ENCODE assay signal across 20 cellular contexts in the genomic region with DNA sequence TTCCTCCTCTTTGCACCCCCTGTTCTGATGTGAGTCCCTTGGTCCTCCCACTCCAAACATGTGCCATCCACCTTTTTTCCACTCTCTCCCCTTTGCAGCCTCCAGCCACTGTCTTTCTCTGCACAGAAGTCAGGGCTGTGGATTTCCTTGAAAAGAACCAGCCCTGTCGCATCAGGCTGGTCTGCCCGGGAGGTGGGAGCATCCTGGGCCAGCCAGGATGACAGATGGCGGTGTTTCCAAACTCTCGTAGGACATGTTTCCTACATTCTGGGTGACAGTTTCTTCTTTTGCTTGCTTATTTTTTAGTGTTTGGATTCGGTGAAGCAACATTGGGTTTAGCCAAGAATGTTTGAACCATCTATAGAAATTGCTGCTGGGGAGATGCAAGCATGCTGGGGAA.
"Had no signal": no experiment of that assay in that cellular context is flagged by ENCODE, and none has a peak within 500 bp of the region (broad histone marks: within the 10 kb centered on the region; RNA-seq: fewer than 3 reads in every experiment).

No MANE protein-coding gene starts in this region.

- H3K9me3 Mint-ChIP-seq: activated naive CD4-positive, alpha-beta T cell treated with anti-CD3 and anti-CD28 coated beads for 36 hours; activated T-helper 2 cell treated with anti-CD3 and anti-CD28 coated beads, Interferon-gamma antibody, Interleukin-2, Interleukin-4, amounts not matched to agents 10 μg/mL and 5 μg/mL and 100 μg/mL, durations not matched to agents 14 hours and 24 hours and 36 hours; nephron; T-cell had no signal

- H3K4me3 Mint-ChIP-seq: activated CD8-positive, alpha-beta memory T cell treated with anti-CD3 and anti-CD28 coated beads, Interleukin-2, amount 10 ng/mL, durations not matched to agents 7 days and 5 days; activated naive CD4-positive, alpha-beta T cell treated with anti-CD3 and anti-CD28 coated beads for 36 hours; nephron; T-cell had no signal

- H3K27me3 Mint-ChIP-seq: activated CD8-positive, alpha-beta memory T cell treated with anti-CD3 and anti-CD28 coated beads, Interleukin-2, amount 10 ng/mL, durations not matched to agents 7 days and 5 days; T-cell had no signal

- H3K4me3 ChIP-seq: body of pancreas, coronary artery, lung, psoas muscle, SK-N-MC, skin epidermis, stomach, testis, upper lobe of left lung had no signal

- H3K4me1 ChIP-seq: body of pancreas, stomach, testis, upper lobe of left lung had no signal

- ATAC-seq: activated CD8-positive, alpha-beta memory T cell treated with anti-CD3 and anti-CD28 coated beads, Interleukin-2, amount 10 ng/mL, durations not matched to agents 7 days and 5 days; body of pancreas; psoas muscle; right cardiac atrium; T-cell had no signal

- H3K4me1 Mint-ChIP-seq: nephron had no signal

- H3K27ac Mint-ChIP-seq: activated CD8-positive, alpha-beta memory T cell treated with anti-CD3 and anti-CD28 coated beads, Interleukin-2, amount 10 ng/mL, durations not matched to agents 7 days and 5 days; activated naive CD4-positive, alpha-beta T cell treated with anti-CD3 and anti-CD28 coated beads for 36 hours; activated T-helper 2 cell treated with anti-CD3 and anti-CD28 coated beads, Interferon-gamma antibody, Interleukin-2, Interleukin-4, amounts not matched to agents 10 μg/mL and 5 μg/mL and 100 μg/mL, durations not matched to agents 14 hours and 24 hours and 36 hours; nephron; T-cell had no signal

- H3K36me3 ChIP-seq: upper lobe of left lung had no signal

- DNase-seq: activated CD4-positive, CD25-positive, alpha-beta regulatory T cell treated with anti-CD3 and anti-CD28 coated beads, Interleukin-2, amount 50 U/mL, for 72 hours; activated CD8-positive, alpha-beta memory T cell treated with anti-CD3 and anti-CD28 coated beads, Interleukin-2, amount 10 ng/mL, durations not matched to agents 7 days and 5 days; activated naive CD4-positive, alpha-beta T cell treated with anti-CD3 and anti-CD28 coated beads for 36 hours; activated T-cell treated with anti-CD3 and anti-CD28 coated beads, Interleukin-2, amount 50 U/mL, for 1 hour; body of pancreas; erythroblast; foreskin melanocyte; psoas muscle; right cardiac atrium; stomach; T-cell; testis; upper lobe of left lung had no signal

- H3K9me3 ChIP-seq: body of pancreas, psoas muscle, stomach, testis, upper lobe of left lung had no signal

- H3K27ac ChIP-seq: body of pancreas, coronary artery, psoas muscle, SK-N-MC, skin epidermis, stomach, testis, upper lobe of left lung, VCaP had no signal

- H3K27me3 ChIP-seq: body of pancreas, stomach, testis, upper lobe of left lung had no signal
